1 cellular context compared by ENCODE assay signal in the genomic region with DNA sequence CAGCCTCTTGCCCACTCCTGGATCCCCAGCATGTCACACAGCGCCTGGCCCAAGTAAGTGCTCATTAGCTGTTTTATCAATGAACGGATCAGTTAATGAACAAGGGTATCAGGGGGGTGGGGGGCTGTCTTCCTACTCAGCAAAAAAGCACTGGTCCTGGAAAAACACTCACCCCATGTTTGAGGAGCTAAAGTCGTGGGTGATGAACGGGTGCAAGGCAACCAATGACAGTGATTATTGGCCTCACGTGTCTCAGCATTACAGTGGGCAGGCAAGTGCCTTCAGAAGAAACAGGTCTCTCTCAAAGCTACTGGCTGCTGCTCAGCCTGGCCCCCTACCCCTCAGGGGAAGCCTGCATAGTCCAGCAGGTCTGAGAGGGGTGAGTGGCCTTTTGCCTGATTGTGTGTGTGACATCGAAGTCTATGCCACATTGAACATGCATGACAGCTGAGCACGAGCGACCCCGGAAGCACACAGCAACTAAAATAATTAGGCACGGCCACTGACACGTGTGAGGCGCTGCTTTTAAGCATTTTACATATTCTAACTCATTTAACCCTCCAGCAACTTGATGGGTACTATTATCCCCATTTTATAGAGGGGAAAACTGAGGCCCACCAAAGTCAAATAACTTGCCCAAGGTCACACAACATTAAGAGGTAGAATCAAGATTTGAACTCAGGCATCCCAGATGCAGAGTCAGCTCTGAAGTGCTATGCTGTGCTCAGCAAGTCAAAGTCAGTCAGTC.
TF ChIP-seq lines count a peak whose summit lies in the region.

No MANE protein-coding gene starts in this region.

TF ChIP-seq in K562, 482 proteins besides CTCF, POLR2A, EP300 and RAD21:
- no peak for TF ChIP-seq CHCHD3 (CRISPR knock-in tag; IDR thresholded peaks at IDR 0.05)
- peak; percentile 30; the same call in 1 of the 2 replicates for TF ChIP-seq HDAC2 (IDR thresholded peaks at IDR 0.05)
- TF ChIP-seq KDM1A (IDR thresholded peaks at IDR 0.05): peak; percentile 31 to 66; a peak in 2 of 4 replicates
- TF ChIP-seq ESRRA (IDR thresholded peaks at IDR 0.05; ENCODE audit: borderline replicate concordance, low read depth): peak; percentile 96
- TF ChIP-seq CBX3 (IDR thresholded peaks at IDR 0.05; ENCODE audit: borderline replicate concordance in 1 of 2, low read length in 2 of 2): peak in 1 of 2 experiments; percentile 24; a peak in 1 of 3 replicates
- 0 out of 4 replicates have a peak, but pooled peaks of 1 of the 2 experiments have one; percentile 4 for TF ChIP-seq RCOR1 (IDR thresholded peaks at IDR 0.05; ENCODE audit: borderline replicate concordance in 1 of 2, low read depth in 2 of 2, low read length in 2 of 2)
- no peak for TF ChIP-seq RBBP5 (IDR thresholded peaks at IDR 0.05; ENCODE audit: borderline replicate concordance, insufficient read depth, low read length, poor library complexity, severe bottlenecking)
- TF ChIP-seq, protein P1, sequence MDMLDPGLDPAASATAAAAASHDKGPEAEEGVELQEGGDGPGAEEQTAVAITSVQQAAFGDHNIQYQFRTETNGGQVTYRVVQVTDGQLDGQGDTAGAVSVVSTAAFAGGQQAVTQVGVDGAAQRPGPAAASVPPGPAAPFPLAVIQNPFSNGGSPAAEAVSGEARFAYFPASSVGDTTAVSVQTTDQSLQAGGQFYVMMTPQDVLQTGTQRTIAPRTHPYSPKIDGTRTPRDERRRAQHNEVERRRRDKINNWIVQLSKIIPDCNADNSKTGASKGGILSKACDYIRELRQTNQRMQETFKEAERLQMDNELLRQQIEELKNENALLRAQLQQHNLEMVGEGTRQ (CRISPR knock-in tag; IDR thresholded peaks at IDR 0.05): peak; percentile 60
- TF ChIP-seq BCOR (IDR thresholded peaks at IDR 0.05): peak; percentile 83
- TF ChIP-seq, protein P2, sequence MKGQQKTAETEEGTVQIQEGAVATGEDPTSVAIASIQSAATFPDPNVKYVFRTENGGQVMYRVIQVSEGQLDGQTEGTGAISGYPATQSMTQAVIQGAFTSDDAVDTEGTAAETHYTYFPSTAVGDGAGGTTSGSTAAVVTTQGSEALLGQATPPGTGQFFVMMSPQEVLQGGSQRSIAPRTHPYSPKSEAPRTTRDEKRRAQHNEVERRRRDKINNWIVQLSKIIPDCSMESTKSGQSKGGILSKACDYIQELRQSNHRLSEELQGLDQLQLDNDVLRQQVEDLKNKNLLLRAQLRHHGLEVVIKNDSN (CRISPR knock-in tag; IDR thresholded peaks at IDR 0.05): peak; percentile 72
- TF ChIP-seq MAFG (tag; conservative IDR thresholded peaks at IDR 0.05): no peak
- TF ChIP-seq SMARCA5 (IDR thresholded peaks at IDR 0.05): peak; percentile 46; the same call in 1 of the 2 replicates
- TF ChIP-seq, protein P3, sequence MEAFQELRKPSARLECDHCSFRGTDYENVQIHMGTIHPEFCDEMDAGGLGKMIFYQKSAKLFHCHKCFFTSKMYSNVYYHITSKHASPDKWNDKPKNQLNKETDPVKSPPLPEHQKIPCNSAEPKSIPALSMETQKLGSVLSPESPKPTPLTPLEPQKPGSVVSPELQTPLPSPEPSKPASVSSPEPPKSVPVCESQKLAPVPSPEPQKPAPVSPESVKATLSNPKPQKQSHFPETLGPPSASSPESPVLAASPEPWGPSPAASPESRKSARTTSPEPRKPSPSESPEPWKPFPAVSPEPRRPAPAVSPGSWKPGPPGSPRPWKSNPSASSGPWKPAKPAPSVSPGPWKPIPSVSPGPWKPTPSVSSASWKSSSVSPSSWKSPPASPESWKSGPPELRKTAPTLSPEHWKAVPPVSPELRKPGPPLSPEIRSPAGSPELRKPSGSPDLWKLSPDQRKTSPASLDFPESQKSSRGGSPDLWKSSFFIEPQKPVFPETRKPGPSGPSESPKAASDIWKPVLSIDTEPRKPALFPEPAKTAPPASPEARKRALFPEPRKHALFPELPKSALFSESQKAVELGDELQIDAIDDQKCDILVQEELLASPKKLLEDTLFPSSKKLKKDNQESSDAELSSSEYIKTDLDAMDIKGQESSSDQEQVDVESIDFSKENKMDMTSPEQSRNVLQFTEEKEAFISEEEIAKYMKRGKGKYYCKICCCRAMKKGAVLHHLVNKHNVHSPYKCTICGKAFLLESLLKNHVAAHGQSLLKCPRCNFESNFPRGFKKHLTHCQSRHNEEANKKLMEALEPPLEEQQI (IDR thresholded peaks at IDR 0.05): no peak
- TF ChIP-seq ADNP (tag; IDR thresholded peaks at IDR 0.05): peak; percentile 71
- TF ChIP-seq, protein P4, sequence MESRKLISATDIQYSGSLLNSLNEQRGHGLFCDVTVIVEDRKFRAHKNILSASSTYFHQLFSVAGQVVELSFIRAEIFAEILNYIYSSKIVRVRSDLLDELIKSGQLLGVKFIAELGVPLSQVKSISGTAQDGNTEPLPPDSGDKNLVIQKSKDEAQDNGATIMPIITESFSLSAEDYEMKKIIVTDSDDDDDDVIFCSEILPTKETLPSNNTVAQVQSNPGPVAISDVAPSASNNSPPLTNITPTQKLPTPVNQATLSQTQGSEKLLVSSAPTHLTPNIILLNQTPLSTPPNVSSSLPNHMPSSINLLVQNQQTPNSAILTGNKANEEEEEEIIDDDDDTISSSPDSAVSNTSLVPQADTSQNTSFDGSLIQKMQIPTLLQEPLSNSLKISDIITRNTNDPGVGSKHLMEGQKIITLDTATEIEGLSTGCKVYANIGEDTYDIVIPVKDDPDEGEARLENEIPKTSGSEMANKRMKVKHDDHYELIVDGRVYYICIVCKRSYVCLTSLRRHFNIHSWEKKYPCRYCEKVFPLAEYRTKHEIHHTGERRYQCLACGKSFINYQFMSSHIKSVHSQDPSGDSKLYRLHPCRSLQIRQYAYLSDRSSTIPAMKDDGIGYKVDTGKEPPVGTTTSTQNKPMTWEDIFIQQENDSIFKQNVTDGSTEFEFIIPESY (CRISPR knock-in tag; IDR thresholded peaks at IDR 0.05): no peak
- peak; percentile 74 for TF ChIP-seq CHD4 (IDR thresholded peaks at IDR 0.05; ENCODE audit: insufficient read depth, insufficient replicate concordance, low read depth, low read length, poor library complexity, severe bottlenecking)
- TF ChIP-seq RBM25 (IDR thresholded peaks at IDR 0.05; ENCODE audit: low read depth, low read length, severe bottlenecking): peak; percentile 86
